Comparison of ENCODE assay signal across 16 cellular contexts in the genomic region with DNA sequence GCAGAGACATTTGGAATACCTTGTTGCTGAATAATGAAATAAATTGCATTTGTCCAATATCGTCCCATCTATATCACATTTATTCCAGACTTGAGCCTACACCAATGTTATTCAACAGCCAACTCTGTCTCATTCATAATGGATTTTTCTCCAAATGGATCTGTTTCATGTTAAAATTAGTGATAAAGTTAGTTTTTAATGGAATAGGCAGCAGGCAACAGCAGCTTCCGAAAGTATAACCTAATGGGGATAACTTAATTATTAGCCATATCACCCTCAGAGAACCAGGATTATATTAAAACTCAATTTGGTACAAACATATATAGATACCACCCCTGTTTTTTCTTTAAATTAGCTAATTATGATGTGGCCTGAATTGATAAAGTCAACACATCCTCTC.
DNase-seq lines count a peak whose midpoint lies in the region; ATAC-seq, FAIRE-seq and TF ChIP-seq lines count a peak whose summit lies in the region.
"Had no signal": no experiment of that assay in that cellular context is flagged by ENCODE, and none has a peak within 500 bp of the region (broad histone marks: within the 10 kb centered on the region; RNA-seq: fewer than 3 reads in every experiment).

No MANE protein-coding gene starts in this region.

- no peak for DNase-seq in CD4-positive, alpha-beta T cell
- no peak for DNase-seq in GM12891 (ENCODE audit: insufficient read length, low spot score)
- DNase-seq in natural killer cell, result no peak
- DNase-seq in COR-L47 (lab: John Stamatoyannopoulos, UW), result no peak
- DNase-seq in activated CD4-positive, alpha-beta T cell treated with anti-CD3 and anti-CD28 coated beads for 36 hours, result no peak
- DNase-seq in activated CD4-positive, alpha-beta T cell treated with anti-CD3 and anti-CD28 coated beads for 48 hours, result no peak
- DNase-seq: ACHN, Calu3, DMS 273 treated with DMSO at 0.1 percent for 48 hours had no signal

- POLR2A ChIA-PET in CD4-positive, alpha-beta T cell (lab: Charles Lee), result interaction anchor here (2.9 to 13.1 kb wide), 3 partner anchors 9 to 19 kb away, joined by 11 to 240 read pairs (median 15); no protein-coding TSS in a partner anchor
- POLR2A ChIA-PET in activated CD4-positive, alpha-beta T cell treated with anti-CD3 and anti-CD28 coated beads for 36 hours (lab: Charles Lee), result no interaction called here

- no peak overlapping the region for H3K27ac ChIP-seq in CD4-positive, alpha-beta T cell (ENCODE audit: low read depth, low read length)
- H3K27ac ChIP-seq: BLaER1 treated with 17β-estradiol and CSF1 and Interleukin-3, amounts not matched to agents 10 nM and 100 nM; HL-60 had no signal

- H3K36me3 Mint-ChIP-seq in CD4-positive, alpha-beta T cell (ENCODE audit: low read depth), result peaks cover 45% of the 10 kb centered on the region
- H3K36me3 Mint-ChIP-seq in activated T-helper 17 cell treated with anti-CD3 and anti-CD28 coated beads, Interleukin-2, amount 50 U/mL, for 72 hours (ENCODE audit: low read depth), result peaks cover 89% of the 10 kb centered on the region
- H3K36me3 Mint-ChIP-seq in natural killer cell, result no peaks in the 10 kb centered on the region
- peaks cover 9% of the 10 kb centered on the region for H3K36me3 Mint-ChIP-seq in activated CD4-positive, alpha-beta T cell treated with anti-CD3 and anti-CD28 coated beads for 36 hours (ENCODE audit: low read depth)

- CTCF ChIA-PET in CD4-positive, alpha-beta T cell (lab: Charles Lee), result interaction anchor here (0.7 to 2.0 kb wide), 9 partner anchors 11 to 57 kb away, joined by 3 to 7 read pairs (median 4); no protein-coding TSS in a partner anchor
- CTCF ChIA-PET in activated CD4-positive, alpha-beta T cell treated with anti-CD3 and anti-CD28 coated beads for 36 hours (lab: Charles Lee), result interaction anchor here (1.1 to 1.7 kb wide), 3 partner anchors 9 to 57 kb away, joined by 3 to 4 read pairs (median 3); no protein-coding TSS in a partner anchor

- H3K4me3 Mint-ChIP-seq in CD4-positive, alpha-beta T cell, result no peak overlapping the region
- H3K4me3 Mint-ChIP-seq in activated T-helper 17 cell treated with anti-CD3 and anti-CD28 coated beads, Interleukin-2, amount 50 U/mL, for 72 hours, result peak overlapping the region; percentile 67
- peak overlapping the region; percentile 50 for H3K4me3 Mint-ChIP-seq in natural killer cell
- H3K4me3 Mint-ChIP-seq in activated CD4-positive, alpha-beta T cell treated with anti-CD3 and anti-CD28 coated beads for 36 hours, result no peak overlapping the region

- H3K9me3 ChIP-seq in CD4-positive, alpha-beta T cell (ENCODE audit: control insufficient read depth, low read length), result no peaks in the 10 kb centered on the region
- H3K9me3 ChIP-seq: BLaER1 treated with 17β-estradiol and CSF1 and Interleukin-3, amounts not matched to agents 10 nM and 100 nM; HAP-1 had no signal

- TF ChIP-seq CTCF in CD4-positive, alpha-beta T cell (IDR thresholded peaks at IDR 0.05), result no peak
- TF ChIP-seq CTCF in natural killer cell (IDR thresholded peaks at IDR 0.05), result no peak

- TF ChIP-seq POLR2A in GM12891 (IDR thresholded peaks at IDR 0.05; ENCODE audit: low read depth, low read length), result no peak

- FAIRE-seq in GM12891 (lab: Jason Lieb, UNC), result peak; percentile 35
- FAIRE-seq: GM12892, H1 had no signal

- no peaks in the 10 kb centered on the region for H3K27me3 ChIP-seq in CD4-positive, alpha-beta T cell (ENCODE audit: control insufficient read depth, insufficient read depth, low read length)
- H3K27me3 ChIP-seq: BLaER1 treated with 17β-estradiol and CSF1 and Interleukin-3, amounts not matched to agents 10 nM and 100 nM had no signal

- peaks cover 79% of the 10 kb centered on the region for H3K4me1 Mint-ChIP-seq in CD4-positive, alpha-beta T cell (ENCODE audit: low read depth)
- H3K4me1 Mint-ChIP-seq in activated T-helper 17 cell treated with anti-CD3 and anti-CD28 coated beads, Interleukin-2, amount 50 U/mL, for 72 hours, result peaks cover 64% of the 10 kb centered on the region
- peaks cover 70 to 76% of the 10 kb centered on the region in 2 donors for H3K4me1 Mint-ChIP-seq in natural killer cell
- peaks cover 70% of the 10 kb centered on the region for H3K4me1 Mint-ChIP-seq in activated CD4-positive, alpha-beta T cell treated with anti-CD3 and anti-CD28 coated beads for 36 hours

- no peak for ATAC-seq in CD4-positive, alpha-beta T cell (ENCODE audit: poor library complexity)
- ATAC-seq in activated T-helper 17 cell treated with anti-CD3 and anti-CD28 coated beads, Interleukin-2, amount 50 U/mL, for 72 hours (replicated peaks), result no peak
- ATAC-seq in natural killer cell (no peak), HG03354 (IDR thresholded peaks at IDR 0.05; ENCODE audit: poor library complexity, severe bottlenecking, unreplicated experiment) (no peak)
- no peak for ATAC-seq in activated CD4-positive, alpha-beta T cell treated with anti-CD3 and anti-CD28 coated beads for 36 hours

- intact Hi-C loops in CD4-positive, alpha-beta T cell (cut with DNase I, micrococcal nuclease), result loop anchor here in 1 of 2 experiments (2.0 kb wide), 1 partner anchor 15 kb away; no protein-coding TSS in a partner anchor
- intact Hi-C loops in natural killer cell (cut with micrococcal nuclease), result no loop called here
- intact Hi-C loops in activated CD4-positive, alpha-beta T cell treated with anti-CD3 and anti-CD28 coated beads for 36 hours (cut with DNase I, micrococcal nuclease), result no loop called here

- H3K27ac Mint-ChIP-seq in CD4-positive, alpha-beta T cell, result peak overlapping the region; percentile 85
- peak overlapping the region; percentile 85 for H3K27ac Mint-ChIP-seq in activated T-helper 17 cell treated with anti-CD3 and anti-CD28 coated beads, Interleukin-2, amount 50 U/mL, for 72 hours
- H3K27ac Mint-ChIP-seq in natural killer cell, result peak overlapping the region; percentile 78 to 85
- H3K27ac Mint-ChIP-seq in activated CD4-positive, alpha-beta T cell treated with anti-CD3 and anti-CD28 coated beads for 36 hours, result no peak overlapping the region

- no peaks in the 10 kb centered on the region for H3K27me3 Mint-ChIP-seq in CD4-positive, alpha-beta T cell
- H3K27me3 Mint-ChIP-seq in activated T-helper 17 cell treated with anti-CD3 and anti-CD28 coated beads, Interleukin-2, amount 50 U/mL, for 72 hours, result no peaks in the 10 kb centered on the region
- no peaks in the 10 kb centered on the region for H3K27me3 Mint-ChIP-seq in natural killer cell (ENCODE audit: low read depth in 2 of 2)
- H3K27me3 Mint-ChIP-seq in activated CD4-positive, alpha-beta T cell treated with anti-CD3 and anti-CD28 coated beads for 36 hours, result no peaks in the 10 kb centered on the region

- H3K9me3 Mint-ChIP-seq in CD4-positive, alpha-beta T cell, result no peaks in the 10 kb centered on the region
- no peaks in the 10 kb centered on the region for H3K9me3 Mint-ChIP-seq in activated T-helper 17 cell treated with anti-CD3 and anti-CD28 coated beads, Interleukin-2, amount 50 U/mL, for 72 hours
- no peaks in the 10 kb centered on the region for H3K9me3 Mint-ChIP-seq in natural killer cell
- no peaks in the 10 kb centered on the region for H3K9me3 Mint-ChIP-seq in activated CD4-positive, alpha-beta T cell treated with anti-CD3 and anti-CD28 coated beads for 36 hours (ENCODE audit: low read depth)

TF ChIP-seq in GM12891, 5 proteins besides CTCF, POLR2A, EP300 and RAD21:
- TF ChIP-seq SPI1 (IDR thresholded peaks at IDR 0.05; ENCODE audit: low read depth, low read length), result no peak
- no peak for TF ChIP-seq POLR2AphosphoS5 (IDR thresholded peaks at IDR 0.05; ENCODE audit: low read depth, low read length)
- TF ChIP-seq POU2F2 (IDR thresholded peaks at IDR 0.05; ENCODE audit: low read depth, low read length), result no peak
- no peak for TF ChIP-seq PAX5 (IDR thresholded peaks at IDR 0.05; ENCODE audit: insufficient read depth, low read length, severe bottlenecking)
- no peak for TF ChIP-seq TAF1 (IDR thresholded peaks at IDR 0.05; ENCODE audit: low read depth, low read length)

Comparison
In these comparisons a context has a peak if more than half of its experiments do, and no peak if none do; other contexts are left out.
1. H3K4me3 Mint-ChIP-seq: peak in activated T-helper 17 cell treated with anti-CD3 and anti-CD28 coated beads, Interleukin-2, amount 50 U/mL, for 72 hours (single experiment) and natural killer cell (single experiment); none in CD4-positive, alpha-beta T cell (single experiment) and activated CD4-positive, alpha-beta T cell treated with anti-CD3 and anti-CD28 coated beads for 36 hours (single experiment).